In the genomic region with DNA sequence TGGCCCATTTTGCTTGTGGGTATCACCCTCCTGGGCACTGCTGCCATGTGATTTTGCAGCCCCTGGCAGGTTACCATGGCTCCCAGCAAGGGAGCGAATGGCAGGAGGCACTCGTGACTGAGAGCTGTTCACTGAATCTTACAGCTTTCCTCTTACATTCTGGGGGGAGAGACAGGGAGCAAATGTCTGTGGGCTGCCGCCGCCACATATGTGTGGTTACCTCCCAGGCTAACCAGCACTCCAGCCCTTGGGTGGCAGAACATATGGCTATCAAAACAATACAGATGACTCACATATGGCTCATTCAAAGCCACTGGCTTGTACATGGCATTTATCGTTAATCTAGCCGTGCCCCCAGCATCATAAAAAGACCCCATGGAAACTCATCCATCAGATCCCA, we compare ENCODE assay signal across 14 cellular contexts. TPM values are rescaled to one million over a fixed set of nuclear protein-coding genes. Genes with fewer than 3 reads are reported as not detected.
DNase-seq lines count a peak whose midpoint lies in the region; ATAC-seq and TF ChIP-seq lines count a peak whose summit lies in the region.
"Had no signal": no experiment of that assay in that cellular context is flagged by ENCODE, and none has a peak within 500 bp of the region (broad histone marks: within the 10 kb centered on the region; RNA-seq: fewer than 3 reads in every experiment).

No MANE protein-coding gene starts in this region.

- CTCF ChIA-PET in AG04450 (lab: Charles Lee): interaction anchor here (1.1 kb wide), 1 partner anchor 15 kb away, joined by 3 read pairs; no protein-coding TSS in a partner anchor

- no peaks in the 10 kb centered on the region for H3K9me3 ChIP-seq in AG04450 (ENCODE audit: control insufficient read depth, insufficient read depth, low read length)
- H3K9me3 ChIP-seq: transverse colon had no signal

- POLR2A ChIA-PET in AG04450 (lab: Yijun Ruan, JAX): interaction anchor here (0.6 kb wide), 1 partner anchor 20 kb away, joined by 3 read pairs; the partner anchor contains the start of genes GTF3C1 and KATNIP

- TF ChIP-seq CTCF in AG04450 (IDR thresholded peaks at IDR 0.05; ENCODE audit: low read depth, low read length) (no peak), HFF-Myc (IDR thresholded peaks at IDR 0.05; ENCODE audit: low read depth, low read length, missing control alignments) (no peak)

- H3K27ac ChIP-seq in AG04450 (ENCODE audit: low read depth, low read length): no peak overlapping the region
- H3K27ac ChIP-seq: transverse colon had no signal

- DNase-seq in AG04450 (ENCODE audit: low read depth, low spot score) (peak; percentile 24), HFF-Myc (ENCODE audit: extremely low read depth, low read depth) (peak; percentile 33), amniotic epithelial cell (ENCODE audit: low read depth) (peak; percentile 63), head of caudate nucleus (peak in 22 of 42 donors; percentile 13 to 62 (median 38)), GOT3 (lab: John Stamatoyannopoulos, UW) (no peak), DMS79 treated with DMSO at 0.1 percent for 48 hours (lab: John Stamatoyannopoulos, UW) (no peak)
- DNase-seq: activated CD4-positive, alpha-beta T cell treated with anti-CD3 and anti-CD28 coated beads for 4 hours; activated gamma-delta T cell; CD4-positive, alpha-beta T cell; NCI-H2227 treated with DMSO at 0.1 percent for 48 hours; transverse colon had no signal

- ATAC-seq in GM21529 (IDR thresholded peaks at IDR 0.05; ENCODE audit: unreplicated experiment): no peak
- ATAC-seq in HG03095 (IDR thresholded peaks at IDR 0.05; ENCODE audit: unreplicated experiment): no peak
- ATAC-seq: sciatic nerve had no signal

- no peak overlapping the region for H3K4me3 ChIP-seq in AG04450 (ENCODE audit: low read depth, low read length)
- no peak overlapping the region for H3K4me3 ChIP-seq in HFF-Myc (replicated peaks; ENCODE audit: low read depth, low read length)
- H3K4me3 ChIP-seq: transverse colon had no signal

- intact Hi-C loops in head of caudate nucleus (cut with DNase I): no loop called here

- H3K27me3 ChIP-seq in AG04450 (ENCODE audit: control insufficient read depth, insufficient read depth, low read length): no peaks in the 10 kb centered on the region
- H3K27me3 ChIP-seq: transverse colon had no signal

RNA-seq across cellular contexts. Expression of gene GTF3C1, which starts 19.8 kb away (rescaled TPM):
- polyA plus RNA-seq in AG04450 (2011; rRNA removed): 40.2 and 44.6 TPM in 2 replicates
- 91.1 and 115 TPM in 2 replicates for polyA minus RNA-seq in AG04450 (2011; rRNA and poly(A)+ RNA removed)

RNA-seq across cellular contexts. Expression of gene KATNIP, which starts 20.0 kb away (rescaled TPM):
- polyA plus RNA-seq in AG04450 (2011; rRNA removed): 21.2 and 23.3 TPM in 2 replicates
- 33.9 and 36.1 TPM in 2 replicates for polyA minus RNA-seq in AG04450 (2011; rRNA and poly(A)+ RNA removed)

Comparison
In these comparisons a context has a peak if more than half of its experiments do, and no peak if none do; other contexts are left out.
1. DNase-seq: peak in AG04450 (single experiment), HFF-Myc (single experiment), amniotic epithelial cell (single experiment) and head of caudate nucleus (22 of 42); none in GOT3 (single experiment) and DMS79 treated with DMSO at 0.1 percent for 48 hours (single experiment).